1 cellular context compared by ENCODE assay signal in genomic region chr1:53431725-53432306, GRCh38.
TF ChIP-seq lines count a peak whose summit lies in the region.

No MANE protein-coding gene starts in this region.

TF ChIP-seq in WTC11, 78 proteins besides CTCF, POLR2A, EP300 and RAD21 (continued from another document):
- no peak for TF ChIP-seq PREB (CRISPR knock-in tag; IDR thresholded peaks at IDR 0.05; ENCODE audit: borderline replicate concordance)
